9 cellular contexts compared by ENCODE assay signal in the genomic region with DNA sequence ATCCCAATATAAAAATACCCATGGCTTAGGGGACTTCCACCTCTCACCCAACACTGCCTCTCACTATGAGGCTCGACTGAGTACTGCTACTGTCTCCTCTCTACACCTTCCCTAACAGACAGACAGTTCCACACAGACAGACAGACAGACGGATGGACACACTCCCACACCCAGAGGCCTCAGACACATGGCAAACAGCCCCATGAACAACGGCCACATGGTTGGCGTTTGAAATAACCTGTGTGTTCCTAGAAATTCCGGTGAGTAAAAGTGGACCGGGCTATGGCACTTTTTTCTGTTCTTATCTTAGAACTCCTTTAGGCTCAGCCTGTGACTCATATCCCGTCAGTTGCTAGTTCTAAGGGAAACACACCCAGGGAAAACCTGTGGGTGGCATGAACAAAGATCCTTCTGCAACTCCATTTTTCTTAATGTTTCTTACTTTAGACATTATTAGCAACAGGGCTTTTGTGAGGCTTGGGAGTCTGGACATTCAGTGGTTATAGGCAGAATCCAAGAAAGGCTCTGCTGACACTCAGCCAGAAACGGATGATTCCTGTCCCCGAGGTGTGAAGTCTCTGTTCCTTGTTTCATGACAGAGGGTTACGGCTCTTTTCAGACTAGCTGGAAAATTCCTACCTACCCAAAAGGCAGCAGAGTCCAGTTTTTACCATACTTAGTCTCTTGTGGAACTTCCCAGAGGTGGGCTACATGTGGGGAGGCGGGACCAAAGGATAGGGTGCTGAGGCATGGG.
DNase-seq lines count a peak whose midpoint lies in the region; ATAC-seq and TF ChIP-seq lines count a peak whose summit lies in the region.
"Had no signal": no experiment of that assay in that cellular context is flagged by ENCODE, and none has a peak within 500 bp of the region (broad histone marks: within the 10 kb centered on the region; RNA-seq: fewer than 3 reads in every experiment).

No MANE protein-coding gene starts in this region.

- WGBS in mesodermal cell (ENCODE audit: insufficient coverage in 2 of 2), 2 experiments = 67 to 72% methylated on average over 5 to 10 of the region's 11 CpGs

- no peaks in the 10 kb centered on the region for H3F3A ChIP-seq in neural progenitor cell (ENCODE audit: low read depth)

- H3K4me3 ChIP-seq in mesodermal cell (ENCODE audit: extremely low read depth, insufficient read depth, low read length, poor library complexity, severe bottlenecking) (no peak overlapping the region), neural progenitor cell (no peak overlapping the region)

- H3K9me3 ChIP-seq in mesodermal cell (ENCODE audit: control insufficient read depth, low read length) (no peaks in the 10 kb centered on the region), neural progenitor cell (ENCODE audit: low read depth) (no peaks in the 10 kb centered on the region)

- no peaks in the 10 kb centered on the region for H3K4me1 Mint-ChIP-seq in neural progenitor cell

- H3K79me2 ChIP-seq in neural progenitor cell (ENCODE audit: low read depth) = no peaks in the 10 kb centered on the region

- DNase-seq in AG20443 (ENCODE audit: low spot score) (peak; percentile 78), LoVo (ENCODE audit: low spot score) (peak; percentile 53), caudate nucleus (lab: John Stamatoyannopoulos, UW) (peak in 29 of 61 donors; percentile 6 to 83 (median 26)), posterior vena cava (ENCODE audit: low spot score) (no peak), SHP77 (lab: John Stamatoyannopoulos, UW) (no peak), neural progenitor cell (ENCODE audit: low spot score) (no peak)
- DNase-seq: NCI-H524 treated with DMSO at 0.1 percent for 48 hours had no signal

- peaks cover 49% of the 10 kb centered on the region for H3K4me1 ChIP-seq in mesodermal cell (ENCODE audit: control insufficient read depth, insufficient read depth, low read length, poor library complexity, severe bottlenecking)
- H3K4me1 ChIP-seq in neural progenitor cell = no peaks in the 10 kb centered on the region

- no peak overlapping the region for H3K27ac Mint-ChIP-seq in neural progenitor cell

- H3K4me3 Mint-ChIP-seq in neural progenitor cell = no peak overlapping the region

- no peak for ATAC-seq in HG03196 (IDR thresholded peaks at IDR 0.05; ENCODE audit: unreplicated experiment)

- peaks cover 2% of the 10 kb centered on the region for H3K27me3 Mint-ChIP-seq in neural progenitor cell (ENCODE audit: insufficient read depth, low read depth)

- H4K20me1 ChIP-seq in neural progenitor cell (ENCODE audit: low read depth) = no peaks in the 10 kb centered on the region

- H3K9me3 Mint-ChIP-seq in neural progenitor cell = peaks cover 10% of the 10 kb centered on the region

- intact Hi-C loops in posterior vena cava (cut with DNase I) = no loop called here

- H2AFZ ChIP-seq in neural progenitor cell (replicated peaks) = no peak overlapping the region

- H3K27ac ChIP-seq in caudate nucleus (ENCODE audit: low read depth, low read length) (peak overlapping the region; percentile 93), mesodermal cell (ENCODE audit: low read depth, low read length, severe bottlenecking) (peak overlapping the region; percentile 87), neural progenitor cell (no peak overlapping the region)

- H3K36me3 Mint-ChIP-seq in neural progenitor cell = no peaks in the 10 kb centered on the region

- no peaks in the 10 kb centered on the region for H3K27me3 ChIP-seq in neural progenitor cell

- TF ChIP-seq CTCF in neural progenitor cell (IDR thresholded peaks at IDR 0.05) = no peak

- no peak overlapping the region for H3K9ac ChIP-seq in neural progenitor cell

- no peak overlapping the region for H3K4me2 ChIP-seq in neural progenitor cell

- H3K36me3 ChIP-seq in mesodermal cell (ENCODE audit: control insufficient read depth, insufficient read depth, low read length) = no peaks in the 10 kb centered on the region
- H3K36me3 ChIP-seq in neural progenitor cell = no peaks in the 10 kb centered on the region

Comparison
In these comparisons a context has a peak if more than half of its experiments do, and no peak if none do; other contexts are left out.
1. DNase-seq: peak in AG20443 (single experiment) and LoVo (single experiment); none in posterior vena cava (single experiment), SHP77 (0 of 2) and neural progenitor cell (single experiment).